ENCODE assay signal across 5 cellular contexts in genomic region chr12:100308138-100308537, GRCh38. TPM values are rescaled to one million over a fixed set of nuclear protein-coding genes. Genes with fewer than 3 reads are reported as not detected.
"Had no signal": no experiment of that assay in that cellular context is flagged by ENCODE, and none has a peak within 500 bp of the region (broad histone marks: within the 10 kb centered on the region; RNA-seq: fewer than 3 reads in every experiment).

No MANE protein-coding gene starts in this region.

RNA-seq across cellular contexts. Expression of gene DEPDC4, which starts 41.3 kb away (rescaled TPM):
- total RNA-seq: thoracic aorta, vagina had no signal

RNA-seq across cellular contexts. Expression of gene SLC17A8, which starts 48.7 kb away (rescaled TPM):
- total RNA-seq: thoracic aorta, thyroid gland, tibial nerve, vagina had no signal
- polyA plus RNA-seq: stomach had no signal
